In genomic region chr5:179866241-179867078, GRCh38 we compare ENCODE assay signal across 11 cellular contexts. TPM values are rescaled to one million over a fixed set of nuclear protein-coding genes. Genes with fewer than 3 reads are reported as not detected.
DNase-seq lines count a peak whose midpoint lies in the region; ATAC-seq and TF ChIP-seq lines count a peak whose summit lies in the region.
"Had no signal": no experiment of that assay in that cellular context is flagged by ENCODE, and none has a peak within 500 bp of the region (broad histone marks: within the 10 kb centered on the region; RNA-seq: fewer than 3 reads in every experiment).

No MANE protein-coding gene starts in this region.

- no peaks in the 10 kb centered on the region for H4K20me1 ChIP-seq in PC-3 (ENCODE audit: low read length)

- H3K79me2 ChIP-seq in PC-3 (ENCODE audit: low read length), result no peaks in the 10 kb centered on the region

- no peak overlapping the region for H3K4me2 ChIP-seq in PC-3 (ENCODE audit: low read length)
- H3K4me2 ChIP-seq: PC-9 had no signal

- no peak overlapping the region for H3K4me3 Mint-ChIP-seq in endodermal cell
- no peak overlapping the region for H3K4me3 Mint-ChIP-seq in stimulated activated memory B cell treated with anti-CD40 and anti-IgM and Interleukin-4, amounts not matched to agents 10 μg/mL and 1 μg/mL and 100 μg/mL, for 72 hours

- H3K27ac ChIP-seq in PC-3 (ENCODE audit: low read length) (no peak overlapping the region), endodermal cell (ENCODE audit: low read depth, low read length) (no peak overlapping the region)
- H3K27ac ChIP-seq: C4-2B, PC-9 had no signal

- 94 to 95% methylated on average over 20 to 21 of the region's 21 CpGs for WGBS in endodermal cell (ENCODE audit: insufficient coverage in 1 of 2, insufficient read length in 1 of 2), 2 experiments

- H3K36me3 Mint-ChIP-seq in endodermal cell (ENCODE audit: low read depth), result peaks cover 67% of the 10 kb centered on the region
- H3K36me3 Mint-ChIP-seq in stimulated activated memory B cell treated with anti-CD40 and anti-IgM and Interleukin-4, amounts not matched to agents 10 μg/mL and 1 μg/mL and 100 μg/mL, for 72 hours, result peaks cover 73% of the 10 kb centered on the region

- H3K9ac ChIP-seq in PC-3 (ENCODE audit: low read length) (no peak overlapping the region), endodermal cell (ENCODE audit: extremely low read depth, low read length, poor library complexity, severe bottlenecking) (no peak overlapping the region)

- peak; percentile 22; the same call in 1 of the 2 replicates for TF ChIP-seq CTCF in PC-3 (conservative IDR thresholded peaks at IDR 0.05; ENCODE audit: low read depth, low read length)
- TF ChIP-seq CTCF in endodermal cell (conservative IDR thresholded peaks at IDR 0.05), result peak; percentile 26

- intact Hi-C loops in PC-3 (cut with micrococcal nuclease), result no loop called here

- H3K27me3 ChIP-seq in PC-3 (ENCODE audit: low read length) (no peaks in the 10 kb centered on the region), endodermal cell (ENCODE audit: control insufficient read depth, insufficient read depth, low read length, poor library complexity, severe bottlenecking) (no peaks in the 10 kb centered on the region)

- no peaks in the 10 kb centered on the region for H3K9me2 ChIP-seq in PC-3 (replicated peaks; ENCODE audit: low read length)

- H3K4me1 ChIP-seq in PC-3 (ENCODE audit: insufficient read depth, low read length), result no peaks in the 10 kb centered on the region
- H3K4me1 ChIP-seq in endodermal cell (ENCODE audit: control insufficient read depth, insufficient read depth, low read length), result no peaks in the 10 kb centered on the region

- H3K4me1 Mint-ChIP-seq in endodermal cell, result peaks cover 5% of the 10 kb centered on the region
- peaks cover 18% of the 10 kb centered on the region for H3K4me1 Mint-ChIP-seq in stimulated activated memory B cell treated with anti-CD40 and anti-IgM and Interleukin-4, amounts not matched to agents 10 μg/mL and 1 μg/mL and 100 μg/mL, for 72 hours

- H3K4me3 ChIP-seq in PC-3 (ENCODE audit: low read length), result no peak overlapping the region
- no peak overlapping the region for H3K4me3 ChIP-seq in endodermal cell (ENCODE audit: low read length)
- H3K4me3 ChIP-seq: PC-9 had no signal

- POLR2A ChIA-PET in PC-3 (lab: Charles Lee; ENCODE audit: unreplicated experiment), result no interaction called here

- no peaks in the 10 kb centered on the region for H3K27me3 Mint-ChIP-seq in endodermal cell (ENCODE audit: insufficient read depth)
- H3K27me3 Mint-ChIP-seq in stimulated activated memory B cell treated with anti-CD40 and anti-IgM and Interleukin-4, amounts not matched to agents 10 μg/mL and 1 μg/mL and 100 μg/mL, for 72 hours, result no peaks in the 10 kb centered on the region

- H3K36me3 ChIP-seq in PC-3 (ENCODE audit: low read depth, low read length), result no peaks in the 10 kb centered on the region; the same call in 1 of the 2 replicates
- H3K36me3 ChIP-seq in endodermal cell (ENCODE audit: control insufficient read depth, insufficient read depth, low read length), result peaks cover 61% of the 10 kb centered on the region

- H3F3A ChIP-seq in PC-3 (ENCODE audit: low read length, unreplicated experiment), result no peaks in the 10 kb centered on the region

- no TSS peak for BruUV-seq in PC-3 (replicated peaks; lab: Mats Ljungman, UMichigan)

- H3K9me3 ChIP-seq in PC-3 (ENCODE audit: low read length) (no peaks in the 10 kb centered on the region), endodermal cell (ENCODE audit: control insufficient read depth, low read length) (peaks cover 9% of the 10 kb centered on the region)

- H3K9me3 Mint-ChIP-seq in endodermal cell, result peaks cover 4% of the 10 kb centered on the region
- no peaks in the 10 kb centered on the region for H3K9me3 Mint-ChIP-seq in stimulated activated memory B cell treated with anti-CD40 and anti-IgM and Interleukin-4, amounts not matched to agents 10 μg/mL and 1 μg/mL and 100 μg/mL, for 72 hours

- H2AFZ ChIP-seq in PC-3 (ENCODE audit: low read length), result no peak overlapping the region
- H2AFZ ChIP-seq: PC-9 had no signal

- DNase-seq in activated T-cell treated with anti-CD3 and anti-CD28 coated beads for 24 hours (ENCODE audit: low read depth) (peak; percentile 13), activated T-cell treated with anti-CD3 and anti-CD28 coated beads for 4 hours (no peak), PC-3 (no peak), endodermal cell (no peak), GM19238 (ENCODE audit: insufficient read length, low spot score) (no peak)
- DNase-seq: activated effector memory CD4-positive, alpha-beta T cell treated with anti-CD3 and anti-CD28 coated beads, Interleukin-2, amount 50 U/mL, for 16 hours; PC-9 had no signal

- H3K27ac Mint-ChIP-seq in endodermal cell, result no peak overlapping the region
- H3K27ac Mint-ChIP-seq in stimulated activated memory B cell treated with anti-CD40 and anti-IgM and Interleukin-4, amounts not matched to agents 10 μg/mL and 1 μg/mL and 100 μg/mL, for 72 hours, result no peak overlapping the region

- CTCF ChIA-PET in PC-3 (lab: Charles Lee), result no interaction called here

- peak; percentile 30; the same call in 1 of the 2 replicates for ATAC-seq in PC-3
- ATAC-seq in stimulated activated memory B cell treated with anti-CD40 and anti-IgM and Interleukin-4, amounts not matched to agents 10 μg/mL and 1 μg/mL and 100 μg/mL, for 72 hours, result peak; percentile 65
- no peak for ATAC-seq in GM18873 (IDR thresholded peaks at IDR 0.05; ENCODE audit: low FRiP score, unreplicated experiment)
- no peak for ATAC-seq in GM21367 (IDR thresholded peaks at IDR 0.05; ENCODE audit: unreplicated experiment)

RNA-seq across cellular contexts. Expression of gene MRNIP, which starts 7.8 kb away (rescaled TPM):
- 20.2 and 26.1 TPM in 2 replicates for total RNA-seq in PC-3 (2014; rRNA removed)
- total RNA-seq in endodermal cell, result 10 to 100 TPM; 45.8 to 55.3 TPM
- 34.7 TPM for polyA plus RNA-seq in endodermal cell (2013, experiment 1 of 2)
- polyA plus RNA-seq in endodermal cell (2013, experiment 2 of 2), result 32.0 TPM

RNA-seq across cellular contexts. Expression of gene TBC1D9B, which starts 41.2 kb away (rescaled TPM):
- total RNA-seq in PC-3 (2014; rRNA removed) (44.9 and 67.7 TPM in 2 replicates), endodermal cell (100 to 1,000 TPM; 118 to 127 TPM)
- polyA plus RNA-seq in endodermal cell (2013, experiment 1 of 2), result 74.4 TPM
- polyA plus RNA-seq in endodermal cell (2013, experiment 2 of 2), result 68.1 TPM

RNA-seq across cellular contexts. Expression of gene SQSTM1, which starts 45.8 kb away (rescaled TPM):
- total RNA-seq in PC-3 (2014; rRNA removed) (253 and 341 TPM in 2 replicates), endodermal cell (100 to 1,000 TPM; 134 to 172 TPM)
- 48.3 TPM for polyA plus RNA-seq in endodermal cell (2013, experiment 1 of 2)
- polyA plus RNA-seq in endodermal cell (2013, experiment 2 of 2), result 43.6 TPM

RNA-seq across cellular contexts. Expression of gene MGAT4B, which starts 59.8 kb away (rescaled TPM):
- total RNA-seq in PC-3 (2014; rRNA removed) (88.9 and 113 TPM in 2 replicates), endodermal cell (100 to 1,000 TPM; 165 to 177 TPM)
- polyA plus RNA-seq in endodermal cell (2013, experiment 1 of 2), result 75.1 TPM
- polyA plus RNA-seq in endodermal cell (2013, experiment 2 of 2), result 66.4 TPM

Comparison
In these comparisons a context has a peak if more than half of its experiments do, and no peak if none do; other contexts are left out.
1. ATAC-seq: peak in PC-3 (single experiment) and stimulated activated memory B cell treated with anti-CD40 and anti-IgM and Interleukin-4, amounts not matched to agents 10 μg/mL and 1 μg/mL and 100 μg/mL, for 72 hours (single experiment); none in GM18873 (single experiment) and GM21367 (single experiment).